ENCODE assay signal across 1 cellular context in genomic region chr1:165768513-165769394, GRCh38.
A peak's percentile ranks its signal among the peaks of the same experiment; 100 is the strongest.
TF ChIP-seq lines count a peak whose summit lies in the region.

TMCO1 (minus strand) TSS chr1:165768868; CDS start chr1:165768751, 117 bp downstream.

TF ChIP-seq in liver, 16 proteins besides CTCF, POLR2A, EP300 and RAD21 (continued from another document):
- TF ChIP-seq REST (IDR thresholded peaks at IDR 0.05) (no peak), RXRA (IDR thresholded peaks at IDR 0.05) (peak; percentile 48 to 59), JUND (IDR thresholded peaks at IDR 0.05) (peak in 1 of 2 donors; percentile 27), YY1 (IDR thresholded peaks at IDR 0.05) (peak; percentile 96), SP1 (IDR thresholded peaks at IDR 0.05) (peak; percentile 76), NR2F2 (IDR thresholded peaks at IDR 0.05) (peak; percentile 60)
